In the genomic region with DNA sequence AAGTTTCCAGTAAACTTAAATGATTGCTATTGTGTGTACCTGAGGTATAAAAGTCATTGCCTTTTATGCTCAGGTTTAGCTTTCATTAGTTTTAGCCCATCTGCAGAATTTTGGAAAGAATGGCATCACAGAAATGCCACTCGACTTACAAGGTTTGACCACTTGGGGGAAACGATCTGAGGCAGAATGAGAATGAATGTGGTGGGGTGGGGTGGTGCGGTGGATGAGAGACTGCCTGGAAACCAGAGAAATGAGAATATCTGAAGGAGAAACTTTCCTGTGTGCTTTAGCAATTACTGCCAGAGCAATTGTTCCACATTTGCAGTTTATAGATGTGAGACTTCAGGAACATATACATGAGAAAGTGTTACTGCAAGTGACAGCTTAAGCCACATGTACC, we compare ENCODE assay signal across 21 cellular contexts.
DNase-seq lines count a peak whose midpoint lies in the region; ATAC-seq and TF ChIP-seq lines count a peak whose summit lies in the region.
"Had no signal": no experiment of that assay in that cellular context is flagged by ENCODE, and none has a peak within 500 bp of the region (broad histone marks: within the 10 kb centered on the region; RNA-seq: fewer than 3 reads in every experiment).

No MANE protein-coding gene starts in this region.

- H3K4me1 Mint-ChIP-seq in chondrocyte (ENCODE audit: low read depth) (peaks cover 12% of the 10 kb centered on the region), neural progenitor cell (no peaks in the 10 kb centered on the region)
- H3K4me1 Mint-ChIP-seq: activated CD4-positive, alpha-beta T cell treated with anti-CD3 and anti-CD28 coated beads for 36 hours; mesothelial cell of epicardium; stimulated activated naive CD8-positive, alpha-beta T cell treated with anti-CD3 and anti-CD28 coated beads, Interleukin-15, amount 100 ng/mL, for 72 hours had no signal

- no peak overlapping the region for H3K4me3 Mint-ChIP-seq in chondrocyte (ENCODE audit: unreplicated experiment)
- H3K4me3 Mint-ChIP-seq in neural progenitor cell = no peak overlapping the region
- H3K4me3 Mint-ChIP-seq: activated CD4-positive, alpha-beta T cell treated with anti-CD3 and anti-CD28 coated beads for 36 hours; mesothelial cell of epicardium; stimulated activated naive CD8-positive, alpha-beta T cell treated with anti-CD3 and anti-CD28 coated beads, Interleukin-15, amount 100 ng/mL, for 72 hours had no signal

- H4K20me1 ChIP-seq in neural progenitor cell (ENCODE audit: low read depth) = no peaks in the 10 kb centered on the region
- H4K20me1 ChIP-seq: BLaER1 had no signal

- H3K36me3 Mint-ChIP-seq in chondrocyte (ENCODE audit: low read depth) = no peaks in the 10 kb centered on the region
- H3K36me3 Mint-ChIP-seq in neural progenitor cell = no peaks in the 10 kb centered on the region
- H3K36me3 Mint-ChIP-seq in activated naive CD4-positive, alpha-beta T cell treated with anti-CD3 and anti-CD28 coated beads, Interleukin-2, amount 50 U/mL, for 72 hours = no peaks in the 10 kb centered on the region
- H3K36me3 Mint-ChIP-seq: mesothelial cell of epicardium had no signal

- H3K79me2 ChIP-seq in neural progenitor cell (ENCODE audit: low read depth) = no peaks in the 10 kb centered on the region

- H3K9me3 ChIP-seq in neural progenitor cell (ENCODE audit: low read depth) = no peaks in the 10 kb centered on the region
- H3K9me3 ChIP-seq: ascending aorta, BLaER1, heart left ventricle had no signal

- H3K27me3 Mint-ChIP-seq in chondrocyte (ENCODE audit: low read depth) (no peaks in the 10 kb centered on the region), neural progenitor cell (ENCODE audit: insufficient read depth, low read depth) (peaks cover 2% of the 10 kb centered on the region)
- H3K27me3 Mint-ChIP-seq: activated CD4-positive, alpha-beta T cell treated with anti-CD3 and anti-CD28 coated beads for 36 hours; stimulated activated naive CD8-positive, alpha-beta T cell treated with anti-CD3 and anti-CD28 coated beads, Interleukin-15, amount 100 ng/mL, for 72 hours had no signal

- no peak overlapping the region for H2AFZ ChIP-seq in neural progenitor cell (replicated peaks)

- H3K27ac ChIP-seq in neural progenitor cell = no peak overlapping the region
- H3K27ac ChIP-seq: 22Rv1, ascending aorta, BLaER1, heart left ventricle had no signal

- no peak overlapping the region for H3K4me2 ChIP-seq in neural progenitor cell
- H3K4me2 ChIP-seq: BLaER1 had no signal

- H3K9me3 Mint-ChIP-seq in chondrocyte (ENCODE audit: low read depth) (no peaks in the 10 kb centered on the region), neural progenitor cell (no peaks in the 10 kb centered on the region)
- H3K9me3 Mint-ChIP-seq in activated naive CD4-positive, alpha-beta T cell treated with anti-CD3 and anti-CD28 coated beads, Interleukin-2, amount 50 U/mL, for 72 hours = peaks cover 5 to 8% of the 10 kb centered on the region in 2 donors
- H3K9me3 Mint-ChIP-seq: mesothelial cell of epicardium; stimulated activated naive CD8-positive, alpha-beta T cell treated with anti-CD3 and anti-CD28 coated beads, Interleukin-15, amount 100 ng/mL, for 72 hours had no signal

- H3K27ac Mint-ChIP-seq in chondrocyte (ENCODE audit: unreplicated experiment) = no peak overlapping the region
- H3K27ac Mint-ChIP-seq in neural progenitor cell = no peak overlapping the region
- H3K27ac Mint-ChIP-seq in activated naive CD4-positive, alpha-beta T cell treated with anti-CD3 and anti-CD28 coated beads, Interleukin-2, amount 50 U/mL, for 72 hours = no peak overlapping the region
- H3K27ac Mint-ChIP-seq: activated CD4-positive, alpha-beta T cell treated with anti-CD3 and anti-CD28 coated beads for 36 hours; mesothelial cell of epicardium had no signal

- no peak overlapping the region for H3K9ac ChIP-seq in neural progenitor cell
- H3K9ac ChIP-seq: BLaER1 had no signal

- no peak overlapping the region for H3K4me3 ChIP-seq in neural progenitor cell
- H3K4me3 ChIP-seq: ascending aorta, BLaER1, heart left ventricle had no signal

- DNase-seq in DMS 273 (lab: John Stamatoyannopoulos, UW; ENCODE audit: unreplicated experiment) = peak; percentile 21
- no peak for DNase-seq in DMS 273 treated with DMSO at 0.1 percent for 48 hours (lab: John Stamatoyannopoulos, UW)
- DNase-seq in NCI-H69 (lab: John Stamatoyannopoulos, UW) = peak; percentile 59
- DNase-seq in chondrocyte (ENCODE audit: low spot score) = no peak
- DNase-seq in neural progenitor cell (ENCODE audit: low spot score) = no peak
- DNase-seq in stimulated activated CD4-positive, alpha-beta T cell treated with anti-CD3 and anti-CD28 coated beads, Interleukin-1b, Interleukin-23, amount 100 ng/mL, for 48 hours = no peak
- no peak for DNase-seq in activated naive CD4-positive, alpha-beta T cell treated with anti-CD3 and anti-CD28 coated beads, Interleukin-2, amount 50 U/mL, for 72 hours (ENCODE audit: low spot score in 2 of 2)
- DNase-seq: activated CD4-positive, alpha-beta T cell treated with anti-CD3 and anti-CD28 coated beads for 36 hours; heart left ventricle; KBM-7; kidney glomerular epithelial cell; NCI-H1417; NCI-H345; right cardiac atrium; SIG-M5; stimulated activated naive CD8-positive, alpha-beta T cell treated with anti-CD3 and anti-CD28 coated beads, Interleukin-15, amount 100 ng/mL, for 72 hours had no signal

- H3K27me3 ChIP-seq in neural progenitor cell = no peaks in the 10 kb centered on the region
- H3K27me3 ChIP-seq: ascending aorta, BLaER1, heart left ventricle had no signal

- H3K4me1 ChIP-seq in neural progenitor cell = no peaks in the 10 kb centered on the region
- H3K4me1 ChIP-seq: BLaER1, heart left ventricle had no signal

- no peak for ATAC-seq in HG02642 (IDR thresholded peaks at IDR 0.05; ENCODE audit: poor library complexity, unreplicated experiment)
- ATAC-seq in activated naive CD4-positive, alpha-beta T cell treated with anti-CD3 and anti-CD28 coated beads, Interleukin-2, amount 50 U/mL, for 72 hours = no peak
- ATAC-seq: activated CD4-positive, alpha-beta T cell treated with anti-CD3 and anti-CD28 coated beads for 36 hours; heart left ventricle; right cardiac atrium; stimulated activated naive CD8-positive, alpha-beta T cell treated with anti-CD3 and anti-CD28 coated beads, Interleukin-15, amount 100 ng/mL, for 72 hours had no signal

- H3K36me3 ChIP-seq in neural progenitor cell = no peaks in the 10 kb centered on the region
- H3K36me3 ChIP-seq: ascending aorta, BLaER1, heart left ventricle had no signal

- TF ChIP-seq CTCF in chondrocyte (IDR thresholded peaks at IDR 0.05) = peak; percentile 62
- TF ChIP-seq CTCF in neural progenitor cell (IDR thresholded peaks at IDR 0.05) = peak; percentile 35

- no peaks in the 10 kb centered on the region for H3F3A ChIP-seq in neural progenitor cell (ENCODE audit: low read depth)

Comparison
In these comparisons a context has a peak if more than half of its experiments do, and no peak if none do; other contexts are left out.
1. DNase-seq: peak in DMS 273 (single experiment) and NCI-H69 (single experiment); none in DMS 273 treated with DMSO at 0.1 percent for 48 hours (single experiment), chondrocyte (single experiment), neural progenitor cell (single experiment), stimulated activated CD4-positive, alpha-beta T cell treated with anti-CD3 and anti-CD28 coated beads, Interleukin-1b, Interleukin-23, amount 100 ng/mL, for 48 hours (single experiment) and activated naive CD4-positive, alpha-beta T cell treated with anti-CD3 and anti-CD28 coated beads, Interleukin-2, amount 50 U/mL, for 72 hours (0 of 2).